In the genomic region with DNA sequence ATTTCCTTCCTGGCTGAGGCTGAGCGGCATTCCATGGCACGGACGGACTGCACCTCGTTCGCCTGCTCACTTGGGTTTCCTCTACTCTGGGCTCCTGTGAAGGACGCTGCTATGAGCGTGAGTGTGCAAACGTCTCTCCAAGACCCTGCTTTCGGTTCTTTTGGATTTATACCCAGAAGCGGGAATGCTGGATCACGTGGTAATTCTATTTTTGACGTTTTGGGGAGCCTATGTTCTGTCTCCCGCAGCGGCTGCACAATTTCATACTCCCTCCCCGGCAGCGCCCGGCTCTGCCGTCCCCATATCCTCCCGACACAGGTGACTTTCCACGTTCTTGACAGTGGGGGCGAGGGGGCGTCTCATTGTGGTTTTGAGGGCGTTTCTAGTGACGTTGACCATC, we compare ENCODE assay signal across 33 cellular contexts. TPM values are rescaled to one million over a fixed set of nuclear protein-coding genes. Genes with fewer than 3 reads are reported as not detected.
DNase-seq lines count a peak whose midpoint lies in the region; ATAC-seq, FAIRE-seq and TF ChIP-seq lines count a peak whose summit lies in the region.
"Had no signal": no experiment of that assay in that cellular context is flagged by ENCODE, and none has a peak within 500 bp of the region (broad histone marks: within the 10 kb centered on the region; RNA-seq: fewer than 3 reads in every experiment).

No MANE protein-coding gene starts in this region.

- no peak overlapping the region for H3K27ac ChIP-seq in K562 (ENCODE audit: extremely low read depth, low read depth, low read length)
- H3K27ac ChIP-seq in neuronal stem cell (replicated peaks; ENCODE audit: low read length), result no peak overlapping the region
- H3K27ac ChIP-seq in osteoblast (ENCODE audit: low read depth, low read length), result no peak overlapping the region
- H3K27ac ChIP-seq: 22Rv1; A549; BLaER1; BLaER1 treated with 17β-estradiol and CSF1 and Interleukin-3, amounts not matched to agents 10 nM and 100 nM; C4-2B had no signal

- H4K20me1 ChIP-seq in K562 (replicated peaks; ENCODE audit: control insufficient read depth, insufficient read depth, low read length), result no peaks in the 10 kb centered on the region
- H4K20me1 ChIP-seq in osteoblast (ENCODE audit: insufficient read depth, low read length), result no peaks in the 10 kb centered on the region

- no TSS peak for BruUV-seq in K562 (replicated peaks; lab: Mats Ljungman, UMichigan)

- no peak overlapping the region for H2BK120ac ChIP-seq in neuronal stem cell (ENCODE audit: low read depth, low read length)

- no peak for FAIRE-seq in K562 (lab: Jason Lieb, UNC)
- FAIRE-seq: A204.1, A549, D721Med had no signal

- H2BK12ac ChIP-seq in neuronal stem cell (ENCODE audit: low read length), result no peak overlapping the region

- H4K8ac ChIP-seq in neuronal stem cell (ENCODE audit: low read depth, low read length), result no peak overlapping the region

- H2BK15ac ChIP-seq in neuronal stem cell (ENCODE audit: low read length), result no peak overlapping the region

- H3K14ac ChIP-seq in neuronal stem cell (ENCODE audit: low read length), result peak overlapping the region; percentile 21

- H3K9me1 ChIP-seq in K562 (ENCODE audit: control insufficient read depth, insufficient read depth, low read length), result no peaks in the 10 kb centered on the region

- H3K4ac ChIP-seq in neuronal stem cell (ENCODE audit: low read length), result no peak overlapping the region

- TF ChIP-seq CTCF in K562 (IDR thresholded peaks at IDR 0.05 in 2 of 3, conservative IDR thresholded peaks at IDR 0.05 in 1 of 3; ENCODE audit: insufficient read depth in 2 of 3, low read depth in 1 of 3, low read length in 3 of 3) (no peak), osteoblast (IDR thresholded peaks at IDR 0.05; ENCODE audit: extremely low read depth, low read depth, low read length) (no peak)

- H3K4me3 ChIP-seq in K562, result no peak overlapping the region
- H3K4me3 ChIP-seq in neuronal stem cell (ENCODE audit: low read length in 2 of 2), result no peak overlapping the region
- no peak overlapping the region for H3K4me3 ChIP-seq in osteoblast (ENCODE audit: insufficient read depth, low read length)
- H3K4me3 ChIP-seq: A549; BLaER1; BLaER1 treated with 17β-estradiol and CSF1 and Interleukin-3, amounts not matched to agents 10 nM and 100 nM had no signal

- H3K4me1 ChIP-seq in K562 (replicated peaks in 1 of 2; ENCODE audit: control insufficient read depth in 2 of 2, insufficient read depth in 2 of 2, low read length in 2 of 2) (peaks cover 0 to 57% of the 10 kb centered on the region in 2 experiments; a peak in 2 of 5 replicates), neuronal stem cell (ENCODE audit: control insufficient read depth in 2 of 2, insufficient read depth in 1 of 2, low read depth in 1 of 2, low read length in 2 of 2) (no peaks in the 10 kb centered on the region), osteoblast (ENCODE audit: insufficient read depth, low read length) (peaks cover 6% of the 10 kb centered on the region)
- H3K4me1 ChIP-seq: BE2C, Caco-2 had no signal

- peak overlapping the region; percentile 55 for H3K23ac ChIP-seq in neuronal stem cell (ENCODE audit: low read depth, low read length, poor library complexity)

- intact Hi-C loops in K562 (cut with micrococcal nuclease), result no loop called here

- WGBS in K562 (ENCODE audit: insufficient coverage, low coverage, missing lambda C conversion rate), result 53% methylated on average over 18 of the region's 24 CpGs
- WGBS in neuronal stem cell (ENCODE audit: extremely low coverage in 2 of 2, insufficient read length in 2 of 2, insufficient replicate concordance in 1 of 2), 2 donors, result no CpG with 5 or more reads among the region's 24 CpGs

- no peak for TF ChIP-seq RAD21 in K562 (CRISPR knock-in tag; conservative IDR thresholded peaks at IDR 0.05 in 1 of 2, IDR thresholded peaks at IDR 0.05 in 1 of 2)

- ATAC-seq in K562, result no peak
- ATAC-seq in GM21447 (IDR thresholded peaks at IDR 0.05; ENCODE audit: unreplicated experiment), result no peak
- ATAC-seq: A549; CD8-positive, alpha-beta T cell had no signal

- no peak for TF ChIP-seq POLR2A in K562 (conservative IDR thresholded peaks at IDR 0.05)

- in situ Hi-C loops in K562 (cut with MboI), result no loop called here

- no peak overlapping the region for H2AK5ac ChIP-seq in neuronal stem cell (ENCODE audit: low read depth, low read length)

- no peaks in the 10 kb centered on the region for H3K79me1 ChIP-seq in neuronal stem cell (ENCODE audit: low read depth, low read length)

- H3K9ac ChIP-seq in K562 (ENCODE audit: insufficient read depth in 1 of 2, low read depth in 2 of 2, low read length in 2 of 2), result peak overlapping the region in 1 of 2 experiments; percentile 28; a peak in 1 of 4 replicates
- no peak overlapping the region for H3K9ac ChIP-seq in neuronal stem cell (ENCODE audit: low read depth, low read length, poor library complexity)
- H3K9ac ChIP-seq: BLaER1; BLaER1 treated with 17β-estradiol and CSF1 and Interleukin-3, amounts not matched to agents 10 nM and 100 nM had no signal

- H3K36me3 ChIP-seq in K562 (ENCODE audit: control insufficient read depth, insufficient read depth, low read length) (no peaks in the 10 kb centered on the region), neuronal stem cell (replicated peaks in 1 of 2; ENCODE audit: control insufficient read depth in 2 of 2, insufficient read depth in 2 of 2, low read length in 2 of 2) (peaks cover 0 to 33% of the 10 kb centered on the region in 2 donors), osteoblast (ENCODE audit: insufficient read depth, low read length) (no peaks in the 10 kb centered on the region)
- H3K36me3 ChIP-seq: BE2C had no signal

- POLR2A ChIA-PET in K562 (lab: Yijun Ruan, JAX), result no interaction called here

- H3K27me3 ChIP-seq in K562 (ENCODE audit: control insufficient read depth in 2 of 2, insufficient read depth in 2 of 2, low read length in 2 of 2) (no peaks in the 10 kb centered on the region), neuronal stem cell (ENCODE audit: control insufficient read depth in 3 of 3, insufficient read depth in 3 of 3, low read depth in 1 of 3, low read length in 3 of 3) (no peaks in the 10 kb centered on the region), osteoblast (ENCODE audit: insufficient read depth, low read length) (no peaks in the 10 kb centered on the region)
- H3K27me3 ChIP-seq: BE2C, BLaER1 had no signal

- H2BK5ac ChIP-seq in neuronal stem cell (ENCODE audit: low read length), result no peak overlapping the region

- H3K79me2 ChIP-seq in K562 (ENCODE audit: control insufficient read depth, insufficient read depth, low read length) (no peaks in the 10 kb centered on the region), osteoblast (ENCODE audit: insufficient read depth, low read length) (no peaks in the 10 kb centered on the region)

- H3K18ac ChIP-seq in neuronal stem cell (ENCODE audit: low read length), result no peak overlapping the region

- no peak for TF ChIP-seq EP300 in K562 (IDR thresholded peaks at IDR 0.05; ENCODE audit: low read length)

- no peak overlapping the region for H4K91ac ChIP-seq in neuronal stem cell (ENCODE audit: low read depth, low read length, poor library complexity)

- H3K9me3 ChIP-seq in K562 (replicated peaks; ENCODE audit: control insufficient read depth, insufficient read depth, low read depth, low read length) (no peaks in the 10 kb centered on the region), neuronal stem cell (replicated peaks in 1 of 2; ENCODE audit: control insufficient read depth in 2 of 2, insufficient read depth in 1 of 2, low read depth in 1 of 2, low read length in 2 of 2) (no peaks in the 10 kb centered on the region), osteoblast (ENCODE audit: low read depth, low read length) (no peaks in the 10 kb centered on the region)
- H3K9me3 ChIP-seq: A549; BE2C; BLaER1; BLaER1 treated with 17β-estradiol and CSF1 and Interleukin-3, amounts not matched to agents 10 nM and 100 nM; Caco-2 had no signal

- no peak overlapping the region for H2AFZ ChIP-seq in K562 (ENCODE audit: low read depth, low read length)
- H2AFZ ChIP-seq in neuronal stem cell (ENCODE audit: low read length), result no peak overlapping the region
- H2AFZ ChIP-seq in osteoblast (ENCODE audit: low read length), result no peak overlapping the region

- CTCF ChIA-PET in K562 (lab: Yijun Ruan, JAX; ENCODE audit: low intra/inter-chr PET ratio), result no interaction called here

- DNase-seq in K562 (ENCODE audit: extremely low read depth in 1 of 4, low spot score in 3 of 4), result no peak
- DNase-seq in neuronal stem cell (ENCODE audit: low spot score), result no peak
- DNase-seq in osteoblast (ENCODE audit: insufficient read length, low spot score, missing footprints), result peak; percentile 44
- DNase-seq in NCI-H345 treated with DMSO at 0.1 percent for 48 hours (lab: John Stamatoyannopoulos, UW; ENCODE audit: unreplicated experiment), result no peak
- no peak for DNase-seq in NCI-H524 (lab: John Stamatoyannopoulos, UW)
- DNase-seq: 8988T; ACHN; AML-193; BE2C; C1 segment of cervical spinal cord; Caco-2; Calu3; CD4-positive, alpha-beta memory T cell; CD4-positive, alpha-beta T cell; CD4-positive, CD25-positive, alpha-beta regulatory T cell; CD8-positive, alpha-beta memory T cell; CD8-positive, alpha-beta T cell; COR-L47; DMS 273 treated with DMSO at 0.1 percent for 48 hours; DMS153; DMS53; DMS79; DMS79 treated with DMSO at 0.1 percent for 48 hours; DND-41; EL had no signal

- H3K4me2 ChIP-seq in K562 (ENCODE audit: insufficient read depth, low read length) (no peak overlapping the region), neuronal stem cell (ENCODE audit: insufficient read depth, low read length, poor library complexity, severe bottlenecking) (no peak overlapping the region), osteoblast (ENCODE audit: insufficient read depth, low read length) (no peak overlapping the region)
- H3K4me2 ChIP-seq: A549, BLaER1 had no signal

RNA-seq across cellular contexts. Expression of a gene that starts 20.6 kb away (rescaled TPM):
- total RNA-seq in K562 (2011; cell fraction: chromatin; rRNA removed; ENCODE audit: low replicate concordance), result 65.7 and 167 TPM in 2 replicates
- total RNA-seq in K562 (2011; cell fraction: nucleolus; rRNA removed), result 84.0 and 92.2 TPM in 2 replicates
- total RNA-seq in K562 (2011; cell fraction: nucleoplasm; rRNA removed), result 68.9 and 73.7 TPM in 2 replicates
- total RNA-seq in K562 (2014; rRNA removed) (12.7 and 17.5 TPM in 2 replicates), K562 (2014; rRNA removed; fragmentation: Illumina TruSeq; extraction: Trizol) (0.93 and 1.1 TPM in 2 replicates), K562 (2015; rRNA removed; fragmentation: Illumina TruSeq; extraction: Trizol) (4.0 and 4.6 TPM in 2 replicates), K562 (2021) (18.0 and 20.1 TPM in 2 replicates), osteoblast (10.5 and 11.2 TPM in 2 replicates)
- polyA plus RNA-seq in K562 (2011; rRNA removed) (17.1 and 57.8 TPM in 2 replicates), K562 (2014; fragmentation: Illumina TruSeq; extraction: Trizol) (5.0 and 11.6 TPM in 2 replicates), K562 (2014; fragmentation: Nextera tagmentation; extraction: Ambion mirVana) (not detected), K562 (2014; rRNA removed) (21.2 and 24.1 TPM in 2 replicates)
- 29.3 and 39.3 TPM in 2 replicates for polyA plus RNA-seq in K562 (2011; cell fraction: cytosol; rRNA removed)
- polyA plus RNA-seq in K562 (2011; cell fraction: nucleus; rRNA removed), result 170 and 193 TPM in 2 replicates
- 17.2 and 26.5 TPM in 2 replicates for polyA plus RNA-seq in K562 (2012)
- polyA minus RNA-seq in K562 (2011; rRNA and poly(A)+ RNA removed), result 4.9 and 7.1 TPM in 2 replicates
- polyA minus RNA-seq in K562 (2011; cell fraction: cytosol; rRNA and poly(A)+ RNA removed), result 13.5 and 30.6 TPM in 2 replicates
- polyA minus RNA-seq in K562 (2011; cell fraction: nucleus; rRNA and poly(A)+ RNA removed), result 25.7 and 56.9 TPM in 2 replicates
- 4.2 TPM for polyA plus RNA-seq in neuronal stem cell (2013, experiment 1 of 2)
- polyA plus RNA-seq in neuronal stem cell (2013, experiment 2 of 2), result 3.8 TPM
- total RNA-seq: CD4-positive, CD25-positive, alpha-beta regulatory T cell had no signal
- polyA plus RNA-seq: CD4-positive, alpha-beta memory T cell; CD8-positive, alpha-beta memory T cell had no signal

RNA-seq across cellular contexts. Expression of a gene that starts 45.7 kb away (rescaled TPM):
- total RNA-seq in K562 (2011; cell fraction: chromatin; rRNA removed; ENCODE audit: low replicate concordance), result 40.7 and 125 TPM in 2 replicates
- total RNA-seq in K562 (2011; cell fraction: nucleolus; rRNA removed), result 72.5 and 83.8 TPM in 2 replicates
- 47.5 and 50.5 TPM in 2 replicates for total RNA-seq in K562 (2011; cell fraction: nucleoplasm; rRNA removed)
- total RNA-seq in K562 (2014; rRNA removed) (4.2 and 5.6 TPM in 2 replicates), K562 (2014; rRNA removed; fragmentation: Illumina TruSeq; extraction: Trizol) (0.83 and 0.98 TPM in 2 replicates), K562 (2015; rRNA removed; fragmentation: Illumina TruSeq; extraction: Trizol) (2.0 and 3.6 TPM in 2 replicates), K562 (2021) (17.3 and 29.4 TPM in 2 replicates), osteoblast (13.3 and 14.1 TPM in 2 replicates)
- polyA plus RNA-seq in K562 (2011; rRNA removed) (3.2 and 6.2 TPM in 2 replicates), K562 (2014; fragmentation: Illumina TruSeq; extraction: Trizol) (2.5 and 9.1 TPM in 2 replicates), K562 (2014; fragmentation: Nextera tagmentation; extraction: Ambion mirVana) (under 1 TPM; 0.15 to 0.29 TPM), K562 (2014; rRNA removed) (13.2 and 16.9 TPM in 2 replicates)
- 2.1 and 4.1 TPM in 2 replicates for polyA plus RNA-seq in K562 (2011; cell fraction: cytosol; rRNA removed)
- 62.1 and 86.4 TPM in 2 replicates for polyA plus RNA-seq in K562 (2011; cell fraction: nucleus; rRNA removed)
- 12.1 and 39.2 TPM in 2 replicates for polyA plus RNA-seq in K562 (2012)
- polyA minus RNA-seq in K562 (2011; rRNA and poly(A)+ RNA removed), result 1.3 and 1.8 TPM in 2 replicates
- polyA minus RNA-seq in K562 (2011; cell fraction: cytosol; rRNA and poly(A)+ RNA removed), result 3.1 and 11.4 TPM in 2 replicates
- 15.5 and 15.9 TPM in 2 replicates for polyA minus RNA-seq in K562 (2011; cell fraction: nucleus; rRNA and poly(A)+ RNA removed)
- polyA plus RNA-seq in neuronal stem cell (2013, experiment 1 of 2), result 21.6 TPM
- 22.4 TPM for polyA plus RNA-seq in neuronal stem cell (2013, experiment 2 of 2)
